ENCODE assay signal across 8 cellular contexts in the genomic region with DNA sequence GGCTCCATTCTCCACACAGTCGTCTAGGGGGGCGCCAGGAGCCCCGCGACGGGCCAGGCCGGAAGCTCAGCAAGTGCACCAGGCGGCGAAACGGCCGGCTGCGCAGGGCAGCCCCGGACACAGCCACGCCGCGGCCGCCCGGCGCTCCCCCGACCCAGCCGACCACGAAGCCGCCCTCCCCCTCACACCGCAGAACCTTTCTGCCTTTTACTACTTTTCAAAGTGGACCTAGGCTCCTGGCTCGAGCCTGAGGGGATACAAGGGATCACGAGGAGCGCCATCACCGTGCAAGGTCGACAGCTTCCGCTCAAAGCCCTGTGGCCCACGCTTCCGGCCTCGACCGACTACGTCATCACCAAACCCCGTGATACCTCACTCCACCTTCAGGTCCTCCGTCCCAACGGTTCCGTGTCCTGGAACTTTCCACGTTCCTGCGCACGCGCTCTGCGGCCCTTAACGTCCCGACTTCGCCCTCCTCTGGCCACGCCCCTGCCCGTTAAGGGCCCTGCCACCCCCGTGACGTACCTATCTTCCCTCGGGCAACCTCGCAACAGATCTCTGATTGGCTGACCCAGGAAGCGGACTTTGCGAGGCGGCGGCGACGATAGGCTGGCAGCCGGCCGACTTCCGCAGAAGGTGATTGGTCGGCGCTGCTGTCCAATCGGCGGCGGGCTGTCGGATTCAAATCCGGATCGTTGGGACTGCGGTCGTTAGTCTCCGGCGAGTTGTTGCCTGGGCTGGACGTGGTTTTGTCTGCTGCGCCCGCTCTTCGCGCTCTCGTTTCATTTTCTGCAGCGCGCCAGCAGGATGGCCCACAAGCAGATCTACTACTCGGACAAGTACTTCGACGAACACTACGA. TPM values are rescaled to one million over a fixed set of nuclear protein-coding genes. Genes with fewer than 3 reads are reported as not detected.
DNase-seq lines count a peak whose midpoint lies in the region; ATAC-seq, FAIRE-seq and TF ChIP-seq lines count a peak whose summit lies in the region.

A gene (plus strand): TSS at position 710 of the 860 bp plus-strand sequence. CDS start 98 bp downstream, at position 808.

- peak within 1 kb of the TSS; percentile 90 for H3K56ac ChIP-seq in IMR-90 (ENCODE audit: extremely low read depth, insufficient read depth, low read length)

- peak within 1 kb of the TSS; percentile 42; the same call in 1 of the 2 replicates for H3K18ac ChIP-seq in IMR-90 (ENCODE audit: low read depth, low read length)

- H2AFZ ChIP-seq in IMR-90 (replicated peaks; ENCODE audit: low read length, poor library complexity) (peak within 1 kb of the TSS; percentile 95), endothelial cell of umbilical vein (ENCODE audit: low read depth, low read length) (no peak within 1 kb of the TSS)

- TF ChIP-seq CTCF in IMR-90 (conservative IDR thresholded peaks at IDR 0.05; ENCODE audit: low read depth, low read length) = no peak
- TF ChIP-seq CTCF in endothelial cell of umbilical vein (IDR thresholded peaks at IDR 0.05; ENCODE audit: extremely low read depth in 1 of 2, insufficient read depth in 1 of 2, low read depth in 1 of 2, low read length in 2 of 2) = no peak

- H2AK5ac ChIP-seq in IMR-90 (ENCODE audit: low read depth, low read length) = peak within 1 kb of the TSS; percentile 53

- peaks cover 4 to 10% of the 10 kb centered on the region in 2 experiments; a peak in 3 of 4 replicates for H3K79me1 ChIP-seq in IMR-90 (ENCODE audit: low read depth in 1 of 2, low read length in 2 of 2)

- H3K4me1 ChIP-seq in IMR-90 (ENCODE audit: control insufficient read depth, insufficient read depth, low read length) (peaks cover 3% of the 10 kb centered on the region), endothelial cell of umbilical vein (ENCODE audit: control insufficient read depth, extremely low read depth, insufficient read depth, low read length) (peaks cover 28% of the 10 kb centered on the region)

- peak; percentile 99 for TF ChIP-seq POLR2A in IMR-90 (IDR thresholded peaks at IDR 0.05; ENCODE audit: low read depth, low read length)
- TF ChIP-seq POLR2A in endothelial cell of umbilical vein (IDR thresholded peaks at IDR 0.05; ENCODE audit: low read depth, low read length) = peak; percentile 95

- no peaks in the 10 kb centered on the region for H3K27me3 ChIP-seq in IMR-90 (ENCODE audit: control insufficient read depth, insufficient read depth, low read length)
- H3K27me3 ChIP-seq in endothelial cell of umbilical vein (ENCODE audit: control insufficient read depth in 2 of 2, insufficient read depth in 2 of 2, low read length in 2 of 2) = no peaks in the 10 kb centered on the region

- H2BK20ac ChIP-seq in IMR-90 (ENCODE audit: low read depth, low read length) = no peak within 1 kb of the TSS

- H3K4me3 ChIP-seq in IMR-90 (ENCODE audit: insufficient read depth, low read depth, low read length) = peak within 1 kb of the TSS; percentile 67
- peak within 1 kb of the TSS; percentile 70 to 98 (median 97) for H3K4me3 ChIP-seq in endothelial cell of umbilical vein (replicated peaks in 1 of 3; ENCODE audit: insufficient read depth in 1 of 3, low read depth in 1 of 3, low read length in 3 of 3)

- H4K91ac ChIP-seq in IMR-90 (ENCODE audit: insufficient read depth, low read depth, low read length) = peak within 1 kb of the TSS; percentile 82

- peak; percentile 98 for FAIRE-seq in endothelial cell of umbilical vein (lab: Jason Lieb, UNC)

- H3K4ac ChIP-seq in IMR-90 (ENCODE audit: low read depth, low read length) = peak within 1 kb of the TSS; percentile 89

- no TSS peak for BruUV-seq in IMR-90 (replicated peaks; lab: Mats Ljungman, UMichigan)
- no TSS peak for BruUV-seq in endothelial cell of umbilical vein (replicated peaks; lab: Mats Ljungman, UMichigan)

- H2BK120ac ChIP-seq in IMR-90 (ENCODE audit: low read depth, low read length) = peak within 1 kb of the TSS; percentile 65

- H3K9ac ChIP-seq in IMR-90 (ENCODE audit: low read depth, low read length) (peak within 1 kb of the TSS; percentile 87), endothelial cell of umbilical vein (replicated peaks; ENCODE audit: extremely low read depth, insufficient read depth, low read length) (peak within 1 kb of the TSS; percentile 98)

- ATAC-seq in GM21528 (IDR thresholded peaks at IDR 0.05; ENCODE audit: low FRiP score, unreplicated experiment) = peak; percentile 94
- peak; percentile 89 for ATAC-seq in IMR-90 (ENCODE audit: low read depth)

- H4K20me1 ChIP-seq in IMR-90 (ENCODE audit: insufficient read depth, low read length) (no peaks in the 10 kb centered on the region; the same call in 1 of the 2 replicates), endothelial cell of umbilical vein (replicated peaks; ENCODE audit: control insufficient read depth, extremely low read depth, insufficient read depth, low read length) (no peaks in the 10 kb centered on the region)

- dilution Hi-C loops in IMR-90 (cut with HindIII; ENCODE audit: low sequenced_read_pairs, unreplicated experiment) (no loop called here), endothelial cell of umbilical vein (cut with MboI; ENCODE audit: extremely low pct_ligation_motif_present, low sequenced_read_pairs) (no loop called here)

- in situ Hi-C loops in IMR-90 (cut with MboI; ENCODE audit: low sequenced_read_pairs) = no loop called here

- H2AK9ac ChIP-seq in IMR-90 (replicated peaks; ENCODE audit: low read depth, low read length, poor library complexity) = peak within 1 kb of the TSS; percentile 96

- POLR2A ChIA-PET in IMR-90 (lab: Charles Lee; ENCODE audit: unreplicated experiment) (no interaction called here), endothelial cell of umbilical vein (lab: Charles Lee) (interaction anchor here (0.6 kb wide), 1 partner anchor 8 kb away, joined by 3 read pairs; a partner anchor contains a TSS)

- peak within 1 kb of the TSS; percentile 88 for H4K5ac ChIP-seq in IMR-90 (ENCODE audit: low read depth, low read length)

- DNase-seq in DMS 273 (lab: John Stamatoyannopoulos, UW; ENCODE audit: unreplicated experiment) (peak; percentile 100), IMR-90 (peak; percentile 100), OCI-M1 (lab: John Stamatoyannopoulos, UW) (peak; percentile 100), activated T-cell treated with anti-CD3 and anti-CD28 coated beads for 24 hours (ENCODE audit: low read depth) (peak; percentile 100), endothelial cell of umbilical vein (ENCODE audit: low read depth, low spot score) (peak; percentile 100), midbrain (lab: John Stamatoyannopoulos, UW) (peak; percentile 100)
- peak; percentile 99 to 100 for DNase-seq in stimulated activated CD8-positive, alpha-beta memory T cell treated with anti-CD3 and anti-CD28 coated beads, Interleukin-2, amount 100 ng/mL, for 1 hour (ENCODE audit: low read depth in 2 of 2)

- H3K36me3 ChIP-seq in IMR-90 (ENCODE audit: control insufficient read depth, insufficient read depth, low read length) (no peaks in the 10 kb centered on the region; the same call in 1 of the 2 replicates), endothelial cell of umbilical vein (ENCODE audit: control insufficient read depth in 2 of 2, extremely low read depth in 1 of 2, insufficient read depth in 2 of 2, low read length in 2 of 2) (peaks cover 0 to 9% of the 10 kb centered on the region in 2 experiments)

- no peaks in the 10 kb centered on the region for H3K9me3 ChIP-seq in IMR-90 (ENCODE audit: control insufficient read depth, insufficient read depth, low read length)
- no peaks in the 10 kb centered on the region for H3K9me3 ChIP-seq in endothelial cell of umbilical vein (replicated peaks; ENCODE audit: control insufficient read depth, insufficient read depth, low read length)

- peak within 1 kb of the TSS; percentile 93 for H3K23ac ChIP-seq in IMR-90 (ENCODE audit: low read depth, low read length)

- H3K27ac ChIP-seq in IMR-90 (ENCODE audit: insufficient read depth, low read length) (peak within 1 kb of the TSS; percentile 95), endothelial cell of umbilical vein (ENCODE audit: insufficient read depth, low read depth, low read length) (peak within 1 kb of the TSS; percentile 98)

- 0% methylated on average over 42 of the region's 85 CpGs; no CpG with 5 or more reads in 1 of the 2 experiments for WGBS in IMR-90 (ENCODE audit: extremely low coverage in 2 of 2, insufficient read length in 1 of 2), 2 experiments

- intact Hi-C loops in IMR-90 (cut with micrococcal nuclease) = loop anchor here (2.0 to 10.0 kb wide), 7 partner anchors 134 to 1596 kb away; no protein-coding TSS in a partner anchor
- intact Hi-C loops in endothelial cell of umbilical vein (cut with micrococcal nuclease) = loop anchor here (1.0 to 10.0 kb wide), 6 partner anchors 8 to 923 kb away; a partner anchor contains a TSS

- H3K9me1 ChIP-seq in IMR-90 (ENCODE audit: insufficient read depth, low read length) = no peaks in the 10 kb centered on the region; the same call in 1 of the 2 replicates
- no peaks in the 10 kb centered on the region for H3K9me1 ChIP-seq in endothelial cell of umbilical vein (replicated peaks; ENCODE audit: control insufficient read depth, extremely low read depth, insufficient read depth, low read length)

- H2BK5ac ChIP-seq in IMR-90 (ENCODE audit: low read depth, low read length, poor library complexity, severe bottlenecking) = peak within 1 kb of the TSS; percentile 89

- H3K14ac ChIP-seq in IMR-90 (replicated peaks; ENCODE audit: low read depth, low read length) = peak within 1 kb of the TSS; percentile 80

- H3K79me2 ChIP-seq in endothelial cell of umbilical vein (ENCODE audit: control insufficient read depth, insufficient read depth, low read length) = peaks cover 46% of the 10 kb centered on the region

- peak within 1 kb of the TSS; percentile 45; the same call in 2 of the 3 replicates for H2BK15ac ChIP-seq in IMR-90 (ENCODE audit: low read depth, low read length)

- H3K4me2 ChIP-seq in IMR-90 (ENCODE audit: low read depth, low read length) (peak within 1 kb of the TSS; percentile 100), endothelial cell of umbilical vein (ENCODE audit: insufficient read depth, low read length) (peak within 1 kb of the TSS; percentile 97)

- peak within 1 kb of the TSS; percentile 95 to 99 for H4K8ac ChIP-seq in IMR-90 (ENCODE audit: low read depth in 2 of 2, low read length in 2 of 2)

- no peak for TF ChIP-seq RAD21 in IMR-90 (IDR thresholded peaks at IDR 0.05; ENCODE audit: low read length)

- CTCF ChIA-PET in IMR-90 (lab: Yijun Ruan, JAX) (no interaction called here), endothelial cell of umbilical vein (lab: Charles Lee) (interaction anchor here (1.3 kb wide), 1 partner anchor 32 kb away, joined by 4 read pairs; no protein-coding TSS in a partner anchor)

RNA-seq across cellular contexts. Expression of the gene that starts here (rescaled TPM):
- total RNA-seq in IMR-90 (2012; rRNA removed) (192 and 322 TPM in 2 replicates), endothelial cell of umbilical vein (149 and 153 TPM in 2 replicates)
- polyA plus RNA-seq in IMR-90 (2012; rRNA removed) (261 and 325 TPM in 2 replicates), endothelial cell of umbilical vein (269 and 302 TPM in 2 replicates)
- 28.4 and 79.6 TPM in 2 replicates for polyA plus RNA-seq in IMR-90 (2012; cell fraction: cytosol; rRNA removed)
- 30.5 and 89.8 TPM in 2 replicates for polyA plus RNA-seq in IMR-90 (2012; cell fraction: nucleus; rRNA removed; ENCODE audit: low replicate concordance)
- polyA plus RNA-seq in endothelial cell of umbilical vein (2011; cell fraction: cytosol; rRNA removed) = 415 TPM in 2 replicates
- 154 and 164 TPM in 2 replicates for polyA plus RNA-seq in endothelial cell of umbilical vein (2011; cell fraction: nucleus; rRNA removed)
- polyA plus RNA-seq in endothelial cell of umbilical vein (2012) = 219 and 459 TPM in 2 replicates
- 80.2 and 88.4 TPM in 2 replicates for polyA minus RNA-seq in endothelial cell of umbilical vein
- 155 TPM for polyA minus RNA-seq in endothelial cell of umbilical vein (2011; cell fraction: cytosol; rRNA and poly(A)+ RNA removed)
- polyA minus RNA-seq in endothelial cell of umbilical vein (2011; cell fraction: nucleus; rRNA and poly(A)+ RNA removed) = 19.5 and 25.2 TPM in 2 replicates

Comparison
In these comparisons a context has a peak if more than half of its experiments do, and no peak if none do; other contexts are left out.
1. Peak in every context shown above with its lines: DNase-seq, ATAC-seq, H3K4me3 ChIP-seq and H3K27ac ChIP-seq.